Comparison of ENCODE assay signal across 6 cellular contexts in the genomic region with DNA sequence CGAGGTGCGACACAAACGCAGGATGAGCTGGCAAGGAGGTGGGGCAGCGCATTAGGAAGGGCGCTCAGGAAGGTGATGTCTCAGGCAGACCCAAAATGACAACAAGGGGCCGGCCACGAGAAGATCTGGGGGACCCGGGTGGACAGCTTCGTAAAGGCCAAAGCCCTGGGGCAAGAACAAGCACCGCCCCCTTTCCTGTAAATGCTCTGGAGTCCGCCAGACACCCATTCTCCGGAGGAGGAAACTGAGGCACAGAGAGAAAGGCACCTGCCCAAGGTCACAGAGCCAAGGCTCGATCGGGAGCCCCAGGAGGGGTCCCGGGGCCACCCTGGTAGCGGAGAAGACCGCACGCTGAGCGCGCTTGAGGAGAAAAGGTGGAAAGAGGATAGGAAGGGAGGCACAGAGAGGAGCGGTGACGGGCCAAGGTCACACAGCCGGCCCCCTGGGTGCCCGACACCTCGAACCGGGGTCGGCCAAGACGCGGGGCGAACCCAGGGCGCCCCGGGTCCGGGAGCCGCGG. TPM values are rescaled to one million over a fixed set of nuclear protein-coding genes. Genes with fewer than 3 reads are reported as not detected.
DNase-seq lines count a peak whose midpoint lies in the region; TF ChIP-seq lines count a peak whose summit lies in the region.

No MANE protein-coding gene starts in this region.

- H3K27ac Mint-ChIP-seq in activated naive CD8-positive, alpha-beta T cell, result peak overlapping the region; percentile 92
- peak overlapping the region; percentile 92 for H3K27ac Mint-ChIP-seq in mesothelial cell of epicardium

- peaks cover 19% of the 10 kb centered on the region for H3K36me3 Mint-ChIP-seq in activated naive CD8-positive, alpha-beta T cell
- peaks cover 18% of the 10 kb centered on the region for H3K36me3 Mint-ChIP-seq in mesothelial cell of epicardium

- H3K4me3 Mint-ChIP-seq in activated naive CD8-positive, alpha-beta T cell, result peak overlapping the region; percentile 100
- peak overlapping the region; percentile 100 for H3K4me3 Mint-ChIP-seq in mesothelial cell of epicardium

- no peak for TF ChIP-seq CTCF in mesothelial cell of epicardium (IDR thresholded peaks at IDR 0.05; ENCODE audit: unreplicated experiment)

- no peaks in the 10 kb centered on the region for H3K9me3 Mint-ChIP-seq in activated naive CD8-positive, alpha-beta T cell (ENCODE audit: low read depth)
- no peaks in the 10 kb centered on the region for H3K9me3 Mint-ChIP-seq in mesothelial cell of epicardium

- H3K27me3 Mint-ChIP-seq in activated naive CD8-positive, alpha-beta T cell, result no peaks in the 10 kb centered on the region
- no peaks in the 10 kb centered on the region for H3K27me3 Mint-ChIP-seq in mesothelial cell of epicardium (ENCODE audit: low read depth)

- H3K4me1 Mint-ChIP-seq in activated naive CD8-positive, alpha-beta T cell (ENCODE audit: low read depth), result peaks cover 60% of the 10 kb centered on the region
- H3K4me1 Mint-ChIP-seq in mesothelial cell of epicardium, result peaks cover 43% of the 10 kb centered on the region

- DNase-seq in HT1080 (ENCODE audit: low read depth) (peak; percentile 12), mesothelial cell of epicardium (ENCODE audit: low spot score in 2 of 2, unreplicated experiment in 2 of 2) (peak in 1 of 2 experiments; percentile 43), T1000 (lab: John Stamatoyannopoulos, UW) (no peak), NCI-H1092 (lab: John Stamatoyannopoulos, UW) (no peak), DMS79 (lab: John Stamatoyannopoulos, UW) (no peak)

RNA-seq across cellular contexts. Expression of gene SAFB2, which starts 0.6 kb away (rescaled TPM):
- total RNA-seq in HT1080 (2014; rRNA removed; shearing (Covaris generic)), result 32.7 and 33.2 TPM in 2 replicates
- 18.1 and 19.6 TPM in 2 replicates for polyA plus RNA-seq in HT1080 (2015; cell fraction: cytosol; rRNA removed)
- polyA plus RNA-seq in HT1080 (2015; cell fraction: nucleus; rRNA removed), result 86.8 and 98.8 TPM in 2 replicates
- total RNA-seq in mesothelial cell of epicardium, result 70.5 to 80.3 TPM (median 78.4 TPM) in 3 replicates

RNA-seq across cellular contexts. Expression of gene SAFB, which starts 0.9 kb away (rescaled TPM):
- total RNA-seq in HT1080 (2014; rRNA removed; shearing (Covaris generic)), result 33.5 and 63.9 TPM in 2 replicates
- 31.0 and 33.3 TPM in 2 replicates for polyA plus RNA-seq in HT1080 (2015; cell fraction: cytosol; rRNA removed)
- 89.5 and 131 TPM in 2 replicates for polyA plus RNA-seq in HT1080 (2015; cell fraction: nucleus; rRNA removed)
- 139 to 147 TPM (median 142 TPM) in 3 replicates for total RNA-seq in mesothelial cell of epicardium

RNA-seq across cellular contexts. Expression of gene TINCR, which starts 54.3 kb away (rescaled TPM):
- total RNA-seq in HT1080 (2014; rRNA removed; shearing (Covaris generic)), result 0.10 TPM in 1 of 2 replicates, not detected in the other
- 0.16 and 0.22 TPM in 2 replicates for polyA plus RNA-seq in HT1080 (2015; cell fraction: cytosol; rRNA removed)
- 0.87 and 2.4 TPM in 2 replicates for polyA plus RNA-seq in HT1080 (2015; cell fraction: nucleus; rRNA removed)
- total RNA-seq in mesothelial cell of epicardium, result 2.5 to 4.3 TPM (median 2.5 TPM) in 3 replicates

RNA-seq across cellular contexts. Expression of gene MICOS13, which starts 58.3 kb away (rescaled TPM):
- 234 and 256 TPM in 2 replicates for total RNA-seq in HT1080 (2014; rRNA removed; shearing (Covaris generic))
- polyA plus RNA-seq in HT1080 (2015; cell fraction: cytosol; rRNA removed), result 91.2 and 117 TPM in 2 replicates
- polyA plus RNA-seq in HT1080 (2015; cell fraction: nucleus; rRNA removed), result 57.7 and 59.2 TPM in 2 replicates
- 30.0 to 32.3 TPM (median 30.7 TPM) in 3 replicates for total RNA-seq in mesothelial cell of epicardium

RNA-seq across cellular contexts. Expression of gene HSD11B1L, which starts 58.8 kb away (rescaled TPM):
- 4.5 and 6.2 TPM in 2 replicates for total RNA-seq in HT1080 (2014; rRNA removed; shearing (Covaris generic))
- polyA plus RNA-seq in HT1080 (2015; cell fraction: cytosol; rRNA removed), result 10.3 and 10.5 TPM in 2 replicates
- 10.3 and 20.6 TPM in 2 replicates for polyA plus RNA-seq in HT1080 (2015; cell fraction: nucleus; rRNA removed)
- 15.9 to 16.7 TPM (median 16.0 TPM) in 3 replicates for total RNA-seq in mesothelial cell of epicardium
